20 cellular contexts compared by ENCODE assay signal in the genomic region with DNA sequence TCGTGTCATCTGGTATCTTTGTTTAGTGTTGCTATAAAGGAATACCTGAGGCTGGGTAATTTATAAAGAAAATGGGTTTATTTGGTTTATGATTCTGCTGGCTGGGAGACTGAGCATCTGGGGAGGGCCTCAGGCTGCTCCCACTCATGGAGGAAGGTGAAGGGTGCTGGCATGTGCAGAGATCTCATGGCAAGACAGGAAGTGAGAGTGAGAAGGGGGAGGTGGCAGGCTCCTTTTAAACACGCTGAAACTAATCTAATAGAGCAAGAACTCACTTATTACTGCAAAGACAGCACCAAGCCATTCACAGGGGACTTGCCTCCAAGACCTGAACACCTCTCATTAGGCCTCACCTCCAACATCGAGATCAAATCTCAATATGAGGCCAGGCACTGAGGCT. TPM values are rescaled to one million over a fixed set of nuclear protein-coding genes. Genes with fewer than 3 reads are reported as not detected.
DNase-seq lines count a peak whose midpoint lies in the region; ATAC-seq lines count a peak whose summit lies in the region.
"Had no signal": no experiment of that assay in that cellular context is flagged by ENCODE, and none has a peak within 500 bp of the region (broad histone marks: within the 10 kb centered on the region; RNA-seq: fewer than 3 reads in every experiment).

No MANE protein-coding gene starts in this region.

- no peak for ATAC-seq in HG03175 (IDR thresholded peaks at IDR 0.05; ENCODE audit: unreplicated experiment)
- ATAC-seq: SK-N-SH treated with all-trans-retinoic acid at 6 μM for 48 hours had no signal

- H3K4me1 Mint-ChIP-seq in dendritic cell treated with granulocyte-macrophage colony-stimulating factor and Interleukin-4, amounts not matched to agents 40 ng/mL and 50 ng/mL, for 4 days (ENCODE audit: low read depth), result peaks cover 22% of the 10 kb centered on the region
- H3K4me1 Mint-ChIP-seq in activated CD4-positive, alpha-beta memory T cell treated with anti-CD3 and anti-CD28 coated beads for 36 hours (ENCODE audit: low read depth), result no peaks in the 10 kb centered on the region
- H3K4me1 Mint-ChIP-seq: CD4-positive, CD25-positive, alpha-beta regulatory T cell; H9; IgD-negative memory B cell had no signal

- peaks cover 11% of the 10 kb centered on the region for H3K4me1 ChIP-seq in Karpas-422 (ENCODE audit: low read length)
- H3K4me1 ChIP-seq: Peyer's patch had no signal

- peak overlapping the region; percentile 53; the same call in 1 of the 2 replicates for H2AFZ ChIP-seq in Karpas-422 (ENCODE audit: low read length)

- intact Hi-C loops in dendritic cell treated with granulocyte-macrophage colony-stimulating factor and Interleukin-4, amounts not matched to agents 40 ng/mL and 50 ng/mL, for 4 days (cut with micrococcal nuclease), result no loop called here
- intact Hi-C loops in activated CD4-positive, alpha-beta memory T cell treated with anti-CD3 and anti-CD28 coated beads for 36 hours (cut with micrococcal nuclease), result no loop called here

- no peak overlapping the region for H3K4me2 ChIP-seq in Karpas-422 (ENCODE audit: low read depth, low read length, poor library complexity, severe bottlenecking)

- peak; percentile 13 for DNase-seq in CD1c-positive myeloid dendritic cell (ENCODE audit: extremely low spot score)
- peak; percentile 54 for DNase-seq in Karpas-422
- DNase-seq in NOMO-1 treated with dmso at 0.1 percent for 144 hours (lab: John Stamatoyannopoulos, UW; ENCODE audit: unreplicated experiment), result peak; percentile 48
- no peak for DNase-seq in NCI-H446 (lab: John Stamatoyannopoulos, UW)
- DNase-seq in COR-L47 (lab: John Stamatoyannopoulos, UW), result no peak
- no peak for DNase-seq in activated CD4-positive, alpha-beta memory T cell treated with anti-CD3 and anti-CD28 coated beads for 36 hours
- DNase-seq: CD4-positive, CD25-positive, alpha-beta regulatory T cell; EL; H9; NCI-H1105 treated with DMSO at 0.1 percent for 48 hours; NCI-H2029 treated with DMSO at 0.1 percent for 48 hours; NCI-H524; Peyer's patch; SHP77 had no signal

- H3K36me3 ChIP-seq in Karpas-422 (ENCODE audit: insufficient read depth, low read length), result no peaks in the 10 kb centered on the region
- H3K36me3 ChIP-seq: Peyer's patch had no signal

- H3K27me3 ChIP-seq in Karpas-422 (ENCODE audit: low read length), result no peaks in the 10 kb centered on the region
- H3K27me3 ChIP-seq: Peyer's patch had no signal

- H4K20me1 ChIP-seq in Karpas-422 (ENCODE audit: insufficient read depth, low read depth, low read length), result no peaks in the 10 kb centered on the region

- H3K27ac Mint-ChIP-seq in dendritic cell treated with granulocyte-macrophage colony-stimulating factor and Interleukin-4, amounts not matched to agents 40 ng/mL and 50 ng/mL, for 4 days, result peak overlapping the region; percentile 41
- no peak overlapping the region for H3K27ac Mint-ChIP-seq in activated CD4-positive, alpha-beta memory T cell treated with anti-CD3 and anti-CD28 coated beads for 36 hours
- H3K27ac Mint-ChIP-seq: CD4-positive, CD25-positive, alpha-beta regulatory T cell; IgD-negative memory B cell had no signal

- H3K27me3 Mint-ChIP-seq in dendritic cell treated with granulocyte-macrophage colony-stimulating factor and Interleukin-4, amounts not matched to agents 40 ng/mL and 50 ng/mL, for 4 days, result no peaks in the 10 kb centered on the region
- no peaks in the 10 kb centered on the region for H3K27me3 Mint-ChIP-seq in activated CD4-positive, alpha-beta memory T cell treated with anti-CD3 and anti-CD28 coated beads for 36 hours
- H3K27me3 Mint-ChIP-seq: IgD-negative memory B cell had no signal

- H3K79me2 ChIP-seq in Karpas-422 (ENCODE audit: low read length), result no peaks in the 10 kb centered on the region

- no peak overlapping the region for H3K9ac ChIP-seq in Karpas-422 (ENCODE audit: low read length)

- H3K9me2 ChIP-seq in Karpas-422 (replicated peaks; ENCODE audit: insufficient read depth, low read length), result no peaks in the 10 kb centered on the region

- H3K9me3 Mint-ChIP-seq in dendritic cell treated with granulocyte-macrophage colony-stimulating factor and Interleukin-4, amounts not matched to agents 40 ng/mL and 50 ng/mL, for 4 days, result peaks cover 8% of the 10 kb centered on the region
- H3K9me3 Mint-ChIP-seq in activated CD4-positive, alpha-beta memory T cell treated with anti-CD3 and anti-CD28 coated beads for 36 hours, result no peaks in the 10 kb centered on the region
- H3K9me3 Mint-ChIP-seq: CD4-positive, CD25-positive, alpha-beta regulatory T cell; IgD-negative memory B cell had no signal

- H3K4me3 Mint-ChIP-seq in dendritic cell treated with granulocyte-macrophage colony-stimulating factor and Interleukin-4, amounts not matched to agents 40 ng/mL and 50 ng/mL, for 4 days, result no peak overlapping the region
- no peak overlapping the region for H3K4me3 Mint-ChIP-seq in activated CD4-positive, alpha-beta memory T cell treated with anti-CD3 and anti-CD28 coated beads for 36 hours
- H3K4me3 Mint-ChIP-seq: CD4-positive, CD25-positive, alpha-beta regulatory T cell; H9 had no signal

- POLR2A ChIA-PET in activated CD4-positive, alpha-beta memory T cell treated with anti-CD3 and anti-CD28 coated beads for 36 hours (lab: Charles Lee), result no interaction called here

- no peaks in the 10 kb centered on the region for H3K36me3 Mint-ChIP-seq in dendritic cell treated with granulocyte-macrophage colony-stimulating factor and Interleukin-4, amounts not matched to agents 40 ng/mL and 50 ng/mL, for 4 days (ENCODE audit: low read depth)
- H3K36me3 Mint-ChIP-seq in activated CD4-positive, alpha-beta memory T cell treated with anti-CD3 and anti-CD28 coated beads for 36 hours, result no peaks in the 10 kb centered on the region
- H3K36me3 Mint-ChIP-seq: CD4-positive, CD25-positive, alpha-beta regulatory T cell; IgD-negative memory B cell had no signal

- CTCF ChIA-PET in activated CD4-positive, alpha-beta memory T cell treated with anti-CD3 and anti-CD28 coated beads for 36 hours (lab: Charles Lee), result no interaction called here

- no peak overlapping the region for H3K27ac ChIP-seq in Karpas-422 (ENCODE audit: low read length)
- H3K27ac ChIP-seq: Peyer's patch had no signal

- H3K4me3 ChIP-seq in Karpas-422 (ENCODE audit: low read length), result no peak overlapping the region
- H3K4me3 ChIP-seq: Peyer's patch had no signal

- no peaks in the 10 kb centered on the region for H3K9me3 ChIP-seq in Karpas-422 (ENCODE audit: low read length)
- H3K9me3 ChIP-seq: Peyer's patch had no signal

RNA-seq across cellular contexts. Expression of a gene that starts 11.3 kb away (rescaled TPM):
- total RNA-seq in Karpas-422 (2014; rRNA removed; shearing (Covaris generic); ENCODE audit: low replicate concordance), result 0.65 TPM in 1 of 2 replicates, not detected in the other
- not detected for total RNA-seq in activated CD4-positive, alpha-beta memory T cell treated with anti-CD3 and anti-CD28 coated beads for 36 hours
- total RNA-seq: CD4-positive, CD25-positive, alpha-beta regulatory T cell; H9; HT-29; T-helper 1 cell treated with Interleukin-12 subunit alpha and Interleukin-12 subunit beta and Interleukin-4 antibody, amounts not matched to agents 30 ng/mL and 1 ng/mL, for 36 hours had no signal

RNA-seq across cellular contexts. Expression of a gene that starts 49.8 kb away (rescaled TPM):
- not detected in 2 replicates for total RNA-seq in Karpas-422 (2014; rRNA removed; shearing (Covaris generic); ENCODE audit: low replicate concordance)
- total RNA-seq in activated CD4-positive, alpha-beta memory T cell treated with anti-CD3 and anti-CD28 coated beads for 36 hours, result not detected
- total RNA-seq: CD4-positive, CD25-positive, alpha-beta regulatory T cell; H9; HT-29; T-helper 1 cell treated with Interleukin-12 subunit alpha and Interleukin-12 subunit beta and Interleukin-4 antibody, amounts not matched to agents 30 ng/mL and 1 ng/mL, for 36 hours had no signal

Comparison
In these comparisons a context has a peak if more than half of its experiments do, and no peak if none do; other contexts are left out.
1. DNase-seq: peak in CD1c-positive myeloid dendritic cell (single experiment), Karpas-422 (single experiment) and NOMO-1 treated with dmso at 0.1 percent for 144 hours (single experiment); none in NCI-H446 (0 of 2), COR-L47 (single experiment) and activated CD4-positive, alpha-beta memory T cell treated with anti-CD3 and anti-CD28 coated beads for 36 hours (single experiment).